In genomic region chr16:67766281-67766680, GRCh38 we compare ENCODE assay signal across 21 cellular contexts.
"Had no signal": no experiment of that assay in that cellular context is flagged by ENCODE, and none has a peak within 500 bp of the region (broad histone marks: within the 10 kb centered on the region; RNA-seq: fewer than 3 reads in every experiment).

No MANE protein-coding gene starts in this region.

- H3K27ac Mint-ChIP-seq: activated B cell treated with CpG ODN at 0.5 μM for 24 hours; activated CD4-positive, alpha-beta memory T cell treated with anti-CD3 and anti-CD28 coated beads for 36 hours; activated naive CD4-positive, alpha-beta T cell treated with anti-CD3 and anti-CD28 coated beads, Interleukin-2, amount 10 ng/mL, durations not matched to agents 7 days and 5 days; activated T-cell treated with anti-CD3 and anti-CD28 coated beads, Interleukin-2, amount 50 U/mL, for 72 hours; stimulated activated memory B cell treated with anti-CD40 and anti-IgM and Interleukin-4, amounts not matched to agents 10 μg/mL and 1 μg/mL and 100 μg/mL, for 72 hours; type B pancreatic cell had no signal

- H3K4me3 Mint-ChIP-seq: activated B cell treated with CpG ODN at 0.5 μM for 24 hours; activated CD4-positive, alpha-beta memory T cell treated with anti-CD3 and anti-CD28 coated beads for 36 hours; activated naive CD4-positive, alpha-beta T cell treated with anti-CD3 and anti-CD28 coated beads, Interleukin-2, amount 10 ng/mL, durations not matched to agents 7 days and 5 days; activated T-cell treated with anti-CD3 and anti-CD28 coated beads, Interleukin-2, amount 50 U/mL, for 72 hours; nephron; stimulated activated memory B cell treated with anti-CD40 and anti-IgM and Interleukin-4, amounts not matched to agents 10 μg/mL and 1 μg/mL and 100 μg/mL, for 72 hours; type B pancreatic cell had no signal

- H3K36me3 ChIP-seq: cardiac muscle cell had no signal

- ATAC-seq: activated T-cell treated with anti-CD3 and anti-CD28 coated beads, Interleukin-2, amount 50 U/mL, for 72 hours; body of pancreas; right cardiac atrium; stimulated activated memory B cell treated with anti-CD40 and anti-IgM and Interleukin-4, amounts not matched to agents 10 μg/mL and 1 μg/mL and 100 μg/mL, for 72 hours had no signal

- H2AFZ ChIP-seq: parathyroid adenoma had no signal

- H3K27ac ChIP-seq: body of pancreas, cardiac muscle cell, skin epidermis, stomach had no signal

- H3K9me3 Mint-ChIP-seq: activated B cell treated with CpG ODN at 0.5 μM for 24 hours; activated CD4-positive, alpha-beta memory T cell treated with anti-CD3 and anti-CD28 coated beads for 36 hours; activated naive CD4-positive, alpha-beta T cell treated with anti-CD3 and anti-CD28 coated beads, Interleukin-2, amount 10 ng/mL, durations not matched to agents 7 days and 5 days; activated T-cell treated with anti-CD3 and anti-CD28 coated beads, Interleukin-2, amount 50 U/mL, for 72 hours; nephron; stimulated activated memory B cell treated with anti-CD40 and anti-IgM and Interleukin-4, amounts not matched to agents 10 μg/mL and 1 μg/mL and 100 μg/mL, for 72 hours; type B pancreatic cell had no signal

- H3K27me3 Mint-ChIP-seq: activated B cell treated with CpG ODN at 0.5 μM for 24 hours; activated CD4-positive, alpha-beta memory T cell treated with anti-CD3 and anti-CD28 coated beads for 36 hours; activated naive CD4-positive, alpha-beta T cell treated with anti-CD3 and anti-CD28 coated beads, Interleukin-2, amount 10 ng/mL, durations not matched to agents 7 days and 5 days; stimulated activated memory B cell treated with anti-CD40 and anti-IgM and Interleukin-4, amounts not matched to agents 10 μg/mL and 1 μg/mL and 100 μg/mL, for 72 hours; type B pancreatic cell had no signal

- H3K4me3 ChIP-seq: body of pancreas, cardiac muscle cell, skin epidermis, stomach had no signal

- H3K27me3 ChIP-seq: body of pancreas, stomach had no signal

- H3K4me1 Mint-ChIP-seq: activated B cell treated with CpG ODN at 0.5 μM for 24 hours had no signal

- DNase-seq: activated B cell treated with CpG ODN at 0.5 μM for 24 hours; activated CD4-positive, alpha-beta memory T cell treated with anti-CD3 and anti-CD28 coated beads for 36 hours; activated CD4-positive, alpha-beta T cell treated with anti-CD3 and anti-CD28 coated beads for 4 hours; activated effector memory CD4-positive, alpha-beta T cell treated with anti-CD3 and anti-CD28 coated beads, Interleukin-2, amount 50 U/mL, for 16 hours; activated naive CD4-positive, alpha-beta T cell treated with anti-CD3 and anti-CD28 coated beads, Interleukin-2, amount 10 ng/mL, durations not matched to agents 7 days and 5 days; activated T-cell treated with anti-CD3 and anti-CD28 coated beads, Interleukin-2, amount 50 U/mL, for 72 hours; amygdala; body of pancreas; erythroblast; hippocampal formation; nucleus accumbens; right cardiac atrium; stimulated activated CD4-positive, alpha-beta T cell treated with anti-CD3 and anti-CD28 coated beads, Interleukin-2, amount 100 ng/mL, for 24 hours; stomach; T-helper 1 cell had no signal

- H3K4me1 ChIP-seq: body of pancreas, stomach had no signal
